ENCODE assay signal across 9 cellular contexts in genomic region chr1:110034040-110034450, GRCh38. TPM values are rescaled to one million over a fixed set of nuclear protein-coding genes. Genes with fewer than 3 reads are reported as not detected.
A peak's percentile ranks its signal among the peaks of the same experiment; 100 is the strongest.
DNase-seq lines count a peak whose midpoint lies in the region; ATAC-seq and TF ChIP-seq lines count a peak whose summit lies in the region.
"Had no signal": no experiment of that assay in that cellular context is flagged by ENCODE, and none has a peak within 500 bp of the region (broad histone marks: within the 10 kb centered on the region; RNA-seq: fewer than 3 reads in every experiment).

No MANE protein-coding gene starts in this region.

- H3K27ac ChIP-seq in lung (ENCODE audit: low read depth in 1 of 2, low read length in 1 of 2): peak overlapping the region in 1 of 2 donors; percentile 53

- H3K27ac Mint-ChIP-seq in activated naive CD4-positive, alpha-beta T cell treated with anti-CD3 and anti-CD28 coated beads for 36 hours: peak overlapping the region; percentile 74
- H3K27ac Mint-ChIP-seq in type B pancreatic cell: peak overlapping the region; percentile 93

- WGBS in lung, 2 donors: 41 to 48% methylated on average over 4 of the region's 4 CpGs

- intact Hi-C loops in activated naive CD4-positive, alpha-beta T cell treated with anti-CD3 and anti-CD28 coated beads for 36 hours (cut with micrococcal nuclease): loop anchor here (1.0 to 5.0 kb wide), 10 partner anchors 30 to 1287 kb away; partner anchors contain the start of genes AHCYL1, GNAI3, LAMTOR5 and PSMA5

- H3K27me3 Mint-ChIP-seq in activated naive CD4-positive, alpha-beta T cell treated with anti-CD3 and anti-CD28 coated beads for 36 hours (ENCODE audit: low read depth): no peaks in the 10 kb centered on the region
- no peaks in the 10 kb centered on the region for H3K27me3 Mint-ChIP-seq in type B pancreatic cell

- peaks cover 9 to 10% of the 10 kb centered on the region in 2 donors for H3K36me3 ChIP-seq in lung (ENCODE audit: control insufficient read depth in 2 of 2, insufficient read depth in 2 of 2, low read length in 2 of 2)

- TF ChIP-seq CTCF in astrocyte of the spinal cord (IDR thresholded peaks at IDR 0.05; ENCODE audit: low read depth, low read length) (no peak), lung (IDR thresholded peaks at IDR 0.05; ENCODE audit: control extremely low read depth, extremely low read depth) (no peak), type B pancreatic cell (conservative IDR thresholded peaks at IDR 0.05) (no peak)

- H3K9me3 Mint-ChIP-seq in activated naive CD4-positive, alpha-beta T cell treated with anti-CD3 and anti-CD28 coated beads for 36 hours: no peaks in the 10 kb centered on the region
- H3K9me3 Mint-ChIP-seq in type B pancreatic cell: no peaks in the 10 kb centered on the region

- peaks cover 51% of the 10 kb centered on the region for H3K4me1 Mint-ChIP-seq in activated naive CD4-positive, alpha-beta T cell treated with anti-CD3 and anti-CD28 coated beads for 36 hours (ENCODE audit: low read depth)
- peaks cover 28% of the 10 kb centered on the region for H3K4me1 Mint-ChIP-seq in type B pancreatic cell (ENCODE audit: unreplicated experiment)

- H3K4me3 ChIP-seq in astrocyte of the spinal cord (ENCODE audit: low read depth, low read length): peak overlapping the region; percentile 76
- H3K4me3 ChIP-seq in lung: peak overlapping the region; percentile 28

- H3K27me3 ChIP-seq in lung (ENCODE audit: control insufficient read depth, insufficient read depth): no peaks in the 10 kb centered on the region

- peak overlapping the region; percentile 81 for H3K4me3 Mint-ChIP-seq in activated naive CD4-positive, alpha-beta T cell treated with anti-CD3 and anti-CD28 coated beads for 36 hours
- H3K4me3 Mint-ChIP-seq in type B pancreatic cell: peak overlapping the region; percentile 96

- in situ Hi-C loops in astrocyte of the spinal cord (cut with HindIII; ENCODE audit: low sequenced_read_pairs): no loop called here

- CTCF ChIA-PET in activated naive CD4-positive, alpha-beta T cell treated with anti-CD3 and anti-CD28 coated beads for 36 hours (lab: Charles Lee): interaction anchor here (1.1 to 4.5 kb wide), 6 partner anchors 18 to 257 kb away, joined by 4 to 33 read pairs (median 7); partner anchors contain the start of gene AHCYL1

- peaks cover 3 to 6% of the 10 kb centered on the region in 2 donors for H3K4me1 ChIP-seq in lung (ENCODE audit: control insufficient read depth in 2 of 2, insufficient read depth in 2 of 2, low read length in 2 of 2)

- ATAC-seq in lung (ENCODE audit: insufficient read depth, low FRiP score) (no peak), GM19395 (IDR thresholded peaks at IDR 0.05; ENCODE audit: unreplicated experiment) (no peak)

- H3K36me3 Mint-ChIP-seq in activated naive CD4-positive, alpha-beta T cell treated with anti-CD3 and anti-CD28 coated beads for 36 hours (ENCODE audit: low read depth): peaks cover 8% of the 10 kb centered on the region
- H3K36me3 Mint-ChIP-seq in type B pancreatic cell: peaks cover 14% of the 10 kb centered on the region

- DNase-seq in activated naive CD4-positive, alpha-beta T cell treated with anti-CD3 and anti-CD28 coated beads for 36 hours: no peak
- DNase-seq in activated naive CD4-positive, alpha-beta T cell treated with Interleukin-2 at 50 U/mL for 16 hours: no peak
- DNase-seq in astrocyte of the spinal cord (ENCODE audit: low read depth, low spot score): no peak
- no peak for DNase-seq in lung (ENCODE audit: low spot score)
- DNase-seq in type B pancreatic cell (ENCODE audit: extremely low spot score, unreplicated experiment): no peak
- DNase-seq in EL: no peak
- DNase-seq in occipital lobe (lab: John Stamatoyannopoulos, UW): no peak

- no peaks in the 10 kb centered on the region for H3K9me3 ChIP-seq in lung (ENCODE audit: control insufficient read depth in 2 of 2, insufficient read depth in 1 of 2, low read length in 1 of 2)

RNA-seq across cellular contexts. Expression of gene STRIP1, which starts 0.4 kb away (rescaled TPM):
- 10 to 100 TPM; 20.7 to 22.8 TPM for total RNA-seq in activated naive CD4-positive, alpha-beta T cell treated with anti-CD3 and anti-CD28 coated beads for 36 hours
- total RNA-seq in lung (10 to 100 TPM; 36.1 to 68.2 TPM), type B pancreatic cell (ENCODE audit: low replicate concordance) (46.7 and 69.2 TPM in 2 replicates), occipital lobe (102 TPM)
- 10 to 100 TPM; 11.7 to 20.8 TPM for polyA plus RNA-seq in lung

RNA-seq across cellular contexts. Expression of gene ALX3, which starts 36.4 kb away (rescaled TPM):
- total RNA-seq in activated naive CD4-positive, alpha-beta T cell treated with anti-CD3 and anti-CD28 coated beads for 36 hours: not detected
- total RNA-seq in lung (not detected), type B pancreatic cell (ENCODE audit: low replicate concordance) (1.4 and 19.8 TPM in 2 replicates), occipital lobe (0.31 TPM)
- under 1 TPM; 0.13 to 0.16 TPM for polyA plus RNA-seq in lung
- total RNA-seq: HT1080 had no signal

RNA-seq across cellular contexts. Expression of gene AHCYL1, which starts 49.5 kb away (rescaled TPM):
- total RNA-seq in activated naive CD4-positive, alpha-beta T cell treated with anti-CD3 and anti-CD28 coated beads for 36 hours: 10 to 100 TPM; 70.0 to 75.1 TPM
- total RNA-seq in lung (10 to 100 TPM; 65.8 to 77.7 TPM), type B pancreatic cell (ENCODE audit: low replicate concordance) (87.1 and 88.1 TPM in 2 replicates), occipital lobe (26.4 TPM)
- 10 to 100 TPM; 44.4 to 46.8 TPM for polyA plus RNA-seq in lung
